16 cellular contexts compared by ENCODE assay signal in the genomic region with DNA sequence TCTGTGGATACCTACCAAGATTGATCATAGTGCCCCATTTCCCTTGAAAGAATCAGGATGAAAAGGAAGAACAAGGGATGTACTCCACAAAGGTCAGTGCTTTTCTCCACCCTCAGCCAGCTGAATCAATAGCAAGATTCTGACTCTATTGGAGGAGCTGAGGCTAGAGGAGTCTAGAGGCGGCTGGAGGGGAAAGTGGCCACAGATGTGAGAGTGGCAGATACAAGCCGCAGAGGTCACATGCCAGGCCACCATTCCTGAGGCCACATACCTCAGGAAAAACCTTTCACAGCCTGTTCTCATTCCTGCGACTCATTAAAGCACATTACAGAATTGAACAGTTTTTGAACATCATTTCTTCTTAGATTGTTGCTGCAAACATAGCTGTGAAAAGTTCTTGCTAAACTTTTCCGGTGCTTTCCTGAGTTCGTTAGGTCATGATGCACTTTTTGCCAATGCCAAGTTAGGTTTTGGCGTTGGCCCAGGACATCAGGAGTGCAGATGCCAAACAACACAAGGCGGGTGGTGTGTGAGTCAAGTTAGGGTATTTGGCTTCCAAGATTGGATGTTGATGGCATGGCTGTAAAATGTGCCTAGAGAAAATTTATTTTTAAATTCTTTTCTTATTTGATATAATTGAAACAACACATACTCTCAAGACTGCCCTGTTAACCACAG.
DNase-seq lines count a peak whose midpoint lies in the region; ATAC-seq and TF ChIP-seq lines count a peak whose summit lies in the region.
"Had no signal": no experiment of that assay in that cellular context is flagged by ENCODE, and none has a peak within 500 bp of the region (broad histone marks: within the 10 kb centered on the region; RNA-seq: fewer than 3 reads in every experiment).

No MANE protein-coding gene starts in this region.

- H3K27me3 Mint-ChIP-seq in stimulated activated naive CD8-positive, alpha-beta T cell treated with anti-CD3 and anti-CD28 coated beads, Interleukin-15, amount 100 ng/mL, for 72 hours = peaks cover 2% of the 10 kb centered on the region

- H3K9me3 Mint-ChIP-seq in stimulated activated naive CD8-positive, alpha-beta T cell treated with anti-CD3 and anti-CD28 coated beads, Interleukin-15, amount 100 ng/mL, for 72 hours = peaks cover 9 to 24% of the 10 kb centered on the region in 2 donors

- H3K4me1 Mint-ChIP-seq in stimulated activated naive CD8-positive, alpha-beta T cell treated with anti-CD3 and anti-CD28 coated beads, Interleukin-15, amount 100 ng/mL, for 72 hours = no peaks in the 10 kb centered on the region
- H3K4me1 Mint-ChIP-seq: activated CD4-positive, alpha-beta T cell treated with anti-CD3 and anti-CD28 coated beads for 36 hours; endodermal cell had no signal

- TF ChIP-seq CTCF in omental fat pad (IDR thresholded peaks at IDR 0.05) = no peak

- ATAC-seq in omental fat pad (ENCODE audit: low FRiP score) (peak; percentile 87), HG03108 (IDR thresholded peaks at IDR 0.05; ENCODE audit: unreplicated experiment) (no peak)
- ATAC-seq in stimulated activated naive CD8-positive, alpha-beta T cell treated with anti-CD3 and anti-CD28 coated beads, Interleukin-15, amount 100 ng/mL, for 72 hours = no peak
- ATAC-seq: activated CD4-positive, alpha-beta T cell treated with anti-CD3 and anti-CD28 coated beads for 36 hours; left colon had no signal

- no peak overlapping the region for H3K27ac Mint-ChIP-seq in stimulated activated naive CD8-positive, alpha-beta T cell treated with anti-CD3 and anti-CD28 coated beads, Interleukin-15, amount 100 ng/mL, for 72 hours
- H3K27ac Mint-ChIP-seq: activated CD4-positive, alpha-beta T cell treated with anti-CD3 and anti-CD28 coated beads for 36 hours; endodermal cell had no signal

- no peak overlapping the region for H3K4me3 Mint-ChIP-seq in stimulated activated naive CD8-positive, alpha-beta T cell treated with anti-CD3 and anti-CD28 coated beads, Interleukin-15, amount 100 ng/mL, for 72 hours
- H3K4me3 Mint-ChIP-seq: activated CD4-positive, alpha-beta T cell treated with anti-CD3 and anti-CD28 coated beads for 36 hours; endodermal cell had no signal

- DNase-seq in AG08396 (ENCODE audit: low spot score) = peak; percentile 12
- DNase-seq in RPMI7951 (ENCODE audit: low read depth) = peak; percentile 80
- DNase-seq in epithelial cell of prostate (ENCODE audit: low read depth, low spot score) = peak; percentile 57
- DNase-seq in omental fat pad (ENCODE audit: low spot score) = peak; percentile 28
- no peak for DNase-seq in LoVo (ENCODE audit: low spot score)
- DNase-seq in stimulated activated naive CD8-positive, alpha-beta T cell treated with anti-CD3 and anti-CD28 coated beads, Interleukin-15, amount 100 ng/mL, for 72 hours = no peak
- no peak for DNase-seq in SIG-M5 (lab: John Stamatoyannopoulos, UW)
- DNase-seq: activated CD4-positive, alpha-beta T cell treated with anti-CD3 and anti-CD28 coated beads for 36 hours; activated gamma-delta T cell treated with Interleukin-2 at 50 U/mL for 16 hours; BE2C; endodermal cell; left colon; NCI-H2081 treated with DMSO at 0.1 percent for 48 hours; retina; stimulated activated CD8-positive, alpha-beta memory T cell treated with anti-CD3 and anti-CD28 coated beads, Interleukin-4, amount 100 ng/mL, for 48 hours had no signal

- no peak overlapping the region for H3K27ac ChIP-seq in epithelial cell of prostate

Comparison
In these comparisons a context has a peak if more than half of its experiments do, and no peak if none do; other contexts are left out.
1. DNase-seq: peak in AG08396 (single experiment), RPMI7951 (single experiment), epithelial cell of prostate (single experiment) and omental fat pad (single experiment); none in LoVo (single experiment), stimulated activated naive CD8-positive, alpha-beta T cell treated with anti-CD3 and anti-CD28 coated beads, Interleukin-15, amount 100 ng/mL, for 72 hours (0 of 2) and SIG-M5 (single experiment).